Comparison of ENCODE assay signal across 8 cellular contexts in the genomic region with DNA sequence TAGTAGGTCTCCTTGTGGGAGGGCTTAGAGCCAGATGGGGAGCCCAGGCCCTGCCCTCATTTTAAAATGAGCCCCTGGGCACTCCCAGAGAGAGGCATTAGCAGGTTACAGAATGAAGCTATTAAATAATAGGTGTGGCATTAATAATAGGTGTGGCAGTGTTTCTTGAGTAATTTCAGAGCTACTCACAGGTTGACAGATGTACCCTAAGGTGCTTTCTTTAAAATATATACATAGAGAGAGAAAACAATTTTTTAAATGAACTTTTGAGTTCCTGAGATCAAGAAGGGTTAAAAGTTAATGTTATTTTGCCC. TPM values are rescaled to one million over a fixed set of nuclear protein-coding genes. Genes with fewer than 3 reads are reported as not detected.
DNase-seq lines count a peak whose midpoint lies in the region; ATAC-seq and TF ChIP-seq lines count a peak whose summit lies in the region.

No MANE protein-coding gene starts in this region.

- H3K27ac Mint-ChIP-seq in activated naive CD4-positive, alpha-beta T cell treated with anti-CD3 and anti-CD28 coated beads, Interleukin-2, amount 50 U/mL, for 72 hours: peak overlapping the region; percentile 33 to 82

- H3K27ac ChIP-seq in heart right ventricle (peak overlapping the region in 8 of 10 donors; percentile 50 to 88 (median 67)), lower lobe of right lung (peak overlapping the region; percentile 72), urinary bladder (ENCODE audit: low read depth) (no peak overlapping the region)

- H3K36me3 Mint-ChIP-seq in activated naive CD4-positive, alpha-beta T cell treated with anti-CD3 and anti-CD28 coated beads, Interleukin-2, amount 50 U/mL, for 72 hours: peaks cover 0 to 6% of the 10 kb centered on the region in 2 donors

- no peaks in the 10 kb centered on the region for H3K9me3 Mint-ChIP-seq in activated naive CD4-positive, alpha-beta T cell treated with anti-CD3 and anti-CD28 coated beads, Interleukin-2, amount 50 U/mL, for 72 hours

- H3K4me3 ChIP-seq in heart right ventricle (peak overlapping the region; percentile 64 to 83 (median 76)), lower lobe of right lung (peak overlapping the region; percentile 74), urinary bladder (ENCODE audit: low read depth, low read length) (peak overlapping the region; percentile 84), BE2C (ENCODE audit: low read depth, low read length) (no peak overlapping the region; the same call in 1 of the 2 replicates)

- ATAC-seq in heart right ventricle (no peak), Right ventricle myocardium superior (ENCODE audit: poor library complexity) (no peak), lower lobe of right lung (peak; percentile 57 to 60), HG03196 (IDR thresholded peaks at IDR 0.05; ENCODE audit: unreplicated experiment) (no peak)
- no peak for ATAC-seq in activated naive CD4-positive, alpha-beta T cell treated with anti-CD3 and anti-CD28 coated beads, Interleukin-2, amount 50 U/mL, for 72 hours

- H3K36me3 ChIP-seq in heart right ventricle (no peaks in the 10 kb centered on the region), lower lobe of right lung (no peaks in the 10 kb centered on the region), urinary bladder (ENCODE audit: insufficient read depth) (no peaks in the 10 kb centered on the region), BE2C (no peaks in the 10 kb centered on the region)

- DNase-seq in heart right ventricle (no peak), Right ventricle myocardium superior (no peak), lower lobe of right lung (no peak), occipital lobe (lab: John Stamatoyannopoulos, UW) (no peak), BE2C (no peak)
- no peak for DNase-seq in activated naive CD4-positive, alpha-beta T cell treated with anti-CD3 and anti-CD28 coated beads, Interleukin-2, amount 50 U/mL, for 72 hours (ENCODE audit: low spot score in 2 of 2)

- intact Hi-C loops in heart right ventricle (cut with DNase I) (loop anchor here in 6 of 10 donors (2.0 to 10.0 kb wide), 7 partner anchors 36 to 81 kb away; no protein-coding TSS in a partner anchor), Right ventricle myocardium superior (cut with DNase I) (no loop called here), lower lobe of right lung (cut with DNase I) (no loop called here)

- H3K4me1 ChIP-seq in heart right ventricle (peaks cover 0 to 57% (median 21%) of the 10 kb centered on the region in 9 donors), lower lobe of right lung (peaks cover 28% of the 10 kb centered on the region), urinary bladder (ENCODE audit: insufficient read depth) (no peaks in the 10 kb centered on the region), BE2C (no peaks in the 10 kb centered on the region)

- TF ChIP-seq CTCF in heart right ventricle (IDR thresholded peaks at IDR 0.05): no peak
- no peak for TF ChIP-seq CTCF in lower lobe of right lung (IDR thresholded peaks at IDR 0.05)
- TF ChIP-seq CTCF in BE2C (IDR thresholded peaks at IDR 0.05; ENCODE audit: low read depth, low read length): no peak

- H3K27me3 ChIP-seq in heart right ventricle (no peaks in the 10 kb centered on the region), lower lobe of right lung (ENCODE audit: low read depth) (no peaks in the 10 kb centered on the region), BE2C (no peaks in the 10 kb centered on the region)

- H3K9me3 ChIP-seq in heart right ventricle (no peaks in the 10 kb centered on the region), lower lobe of right lung (no peaks in the 10 kb centered on the region), BE2C (no peaks in the 10 kb centered on the region)

RNA-seq across cellular contexts. Expression of gene EEIG2, which starts 1.2 kb away (rescaled TPM):
- total RNA-seq in heart right ventricle (1 to 10 TPM; 3.5 to 10.0 (median 6.1) TPM), Right ventricle myocardium superior (5.1 TPM), lower lobe of right lung (20.0 TPM), urinary bladder (82.1 TPM), occipital lobe (61.1 TPM)
- polyA plus RNA-seq in heart right ventricle (1 to 10 TPM; 1.5 to 1.6 TPM), urinary bladder (10.2 TPM)
- total RNA-seq in activated naive CD4-positive, alpha-beta T cell treated with anti-CD3 and anti-CD28 coated beads, Interleukin-2, amount 50 U/mL, for 72 hours: 10 to 100 TPM in 1 of 2 donors, 1 to 10 TPM in 1; 5.3 to 13.6 TPM
- polyA plus RNA-seq in BE2C (2012; ENCODE audit: insufficient read depth, insufficient read length, low read depth): 0.39 TPM

Comparison
In these comparisons a context has a peak if more than half of its experiments do, and no peak if none do; other contexts are left out.
1. intact Hi-C loops: an anchor here in heart right ventricle (2.0 to 10.0 kb wide); none called in Right ventricle myocardium superior and lower lobe of right lung.
2. ATAC-seq: peak in lower lobe of right lung (2 of 2); none in heart right ventricle (0 of 8), Right ventricle myocardium superior (single experiment), activated naive CD4-positive, alpha-beta T cell treated with anti-CD3 and anti-CD28 coated beads, Interleukin-2, amount 50 U/mL, for 72 hours (0 of 2) and HG03196 (single experiment).